In genomic region chr1:208576425-208576824, GRCh38 we compare ENCODE assay signal across 29 cellular contexts.
"Had no signal": no experiment of that assay in that cellular context is flagged by ENCODE, and none has a peak within 500 bp of the region (broad histone marks: within the 10 kb centered on the region; RNA-seq: fewer than 3 reads in every experiment).

No MANE protein-coding gene starts in this region.

- H3K27me3 ChIP-seq: adrenal gland, ascending aorta, cardiac muscle cell had no signal

- DNase-seq: activated B cell treated with CpG ODN at 0.5 μM for 24 hours; activated CD4-positive, alpha-beta memory T cell treated with anti-CD3 and anti-CD28 coated beads for 36 hours; activated CD4-positive, alpha-beta T cell treated with anti-CD3 and anti-CD28 coated beads for 4 hours; activated CD4-positive, alpha-beta T cell treated with anti-CD3 and anti-CD28 coated beads, Interleukin-2, amount 10 ng/mL, durations not matched to agents 24 days and 14 days; activated CD4-positive, alpha-beta T cell treated with anti-CD3 and anti-CD28 coated beads, Interleukin-2, amount 50 U/mL, for 1 hour; activated CD4-positive, alpha-beta T cell treated with anti-CD3 and anti-CD28 coated beads, Interleukin-2, amount 50 U/mL, for 4 hours; activated CD4-positive, CD25-positive, alpha-beta regulatory T cell treated with anti-CD3 and anti-CD28 coated beads, Interleukin-2, amount 50 U/mL, for 72 hours; activated CD8-positive, alpha-beta memory T cell treated with anti-CD3 and anti-CD28 coated beads, Interleukin-2, amount 50 U/mL, for 4 hours; activated CD8-positive, alpha-beta T cell treated with anti-CD3 and anti-CD28 coated beads for 36 hours; activated effector memory CD4-positive, alpha-beta T cell treated with anti-CD3 and anti-CD28 coated beads, Interleukin-2, amount 50 U/mL, for 16 hours; activated gamma-delta T cell treated with Interleukin-2 at 50 U/mL for 16 hours; activated naive CD4-positive, alpha-beta T cell; activated naive CD4-positive, alpha-beta T cell treated with anti-CD3 and anti-CD28 coated beads for 36 hours; activated naive CD4-positive, alpha-beta T cell treated with anti-CD3 and anti-CD28 coated beads, Interleukin-2, amount 50 U/mL, for 16 hours; activated naive CD8-positive, alpha-beta T cell treated with anti-CD3 and anti-CD28 coated beads for 36 hours; activated T-cell treated with anti-CD3 and anti-CD28 coated beads for 4 hours; activated T-cell treated with anti-CD3 and anti-CD28 coated beads, Interleukin-2, amount 50 U/mL, for 1 hour; activated T-cell treated with anti-CD3 and anti-CD28 coated beads, Interleukin-2, amount 50 U/mL, for 4 hours; activated T-cell treated with anti-CD3 and anti-CD28 coated beads, Interleukin-2, amount 50 U/mL, for 72 hours; adrenal gland; amniotic stem cell; T-helper 1 cell; T-helper 2 cell; T-helper 9 cell had no signal

- H3K4me3 ChIP-seq: adrenal gland, ascending aorta, cardiac muscle cell had no signal

- ATAC-seq: activated CD8-positive, alpha-beta T cell treated with anti-CD3 and anti-CD28 coated beads for 36 hours; activated naive CD4-positive, alpha-beta T cell treated with anti-CD3 and anti-CD28 coated beads, Interleukin-2, amount 50 U/mL, for 72 hours; activated T-cell treated with anti-CD3 and anti-CD28 coated beads, Interleukin-2, amount 50 U/mL, for 4 hours; activated T-cell treated with anti-CD3 and anti-CD28 coated beads, Interleukin-2, amount 50 U/mL, for 72 hours; activated T-helper 17 cell treated with anti-CD3 and anti-CD28 coated beads, Interleukin-2, amount 50 U/mL, for 72 hours had no signal

- H3K27ac ChIP-seq: adrenal gland, ascending aorta, cardiac muscle cell, VCaP had no signal
